In the genomic region with DNA sequence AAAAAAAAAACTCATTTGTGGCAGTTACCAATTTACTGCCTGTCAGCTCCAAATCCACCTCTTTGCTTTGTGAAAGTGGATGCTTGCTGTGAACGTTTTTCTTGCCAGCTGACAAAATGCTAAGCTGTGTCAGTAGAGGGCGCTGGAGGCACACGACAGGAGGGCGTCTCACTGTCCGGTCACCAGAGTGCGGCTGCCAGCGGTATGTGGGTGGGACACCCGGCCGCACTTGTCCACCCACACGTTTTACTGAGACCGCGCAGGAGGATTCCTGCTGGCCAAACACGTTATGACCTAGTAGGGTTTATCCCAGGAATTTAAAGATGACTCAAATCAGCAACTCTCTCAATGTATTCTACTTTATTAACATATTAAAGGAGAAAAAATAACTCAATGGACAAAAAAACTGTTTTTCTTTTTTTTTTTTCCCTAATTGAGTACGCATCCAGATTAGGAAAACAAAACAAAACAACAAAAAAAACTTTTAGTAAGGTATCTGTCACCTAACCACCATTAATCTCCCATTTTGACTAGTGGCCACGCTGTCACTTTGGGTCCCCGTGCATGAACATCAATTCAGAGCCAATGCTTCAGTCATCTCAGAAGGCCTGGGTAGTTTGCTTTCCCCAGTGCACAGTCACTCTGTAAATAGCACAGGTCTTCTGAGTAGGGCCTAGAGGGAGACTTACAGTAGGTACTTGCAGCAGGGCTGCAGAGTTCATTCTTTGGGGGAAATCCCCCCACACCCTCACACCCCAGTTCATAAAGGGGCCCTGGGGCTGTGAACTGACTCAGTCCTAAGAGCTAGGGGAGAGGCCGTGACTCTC, we compare ENCODE assay signal across 8 cellular contexts. TPM values are rescaled to one million over a fixed set of nuclear protein-coding genes. Genes with fewer than 3 reads are reported as not detected.
A peak's percentile ranks its signal among the peaks of the same experiment; 100 is the strongest.
DNase-seq lines count a peak whose midpoint lies in the region; ATAC-seq, FAIRE-seq and TF ChIP-seq lines count a peak whose summit lies in the region.

No MANE protein-coding gene starts in this region.

- H3K27ac ChIP-seq in colonic mucosa (no peak overlapping the region), HepG2 (ENCODE audit: extremely low read length, insufficient read depth, low read length) (no peak overlapping the region)

- no TSS peak for BruUV-seq in HepG2 (replicated peaks; lab: Mats Ljungman, UMichigan)

- no peak overlapping the region for H3K9ac ChIP-seq in colonic mucosa (ENCODE audit: low read depth in 2 of 2, low read length in 2 of 2)
- H3K9ac ChIP-seq in HepG2 (ENCODE audit: insufficient read depth, low read depth, low read length) = no peak overlapping the region

- no peak for TF ChIP-seq POLR2A in HepG2 (IDR thresholded peaks at IDR 0.05; ENCODE audit: insufficient read depth in 1 of 2, low read depth in 2 of 2, low read length in 2 of 2)

- peak overlapping the region; percentile 41 for H3K4me3 Mint-ChIP-seq in activated CD4-positive, alpha-beta T cell treated with anti-CD3 and anti-CD28 coated beads, Interleukin-2, amount 10 ng/mL, durations not matched to agents 24 days and 14 days

- H3K4me3 ChIP-seq in colonic mucosa = no peak overlapping the region
- no peak overlapping the region for H3K4me3 ChIP-seq in HepG2 (replicated peaks in 1 of 3; ENCODE audit: insufficient read depth in 1 of 3, low read depth in 2 of 3, low read length in 3 of 3)

- no peaks in the 10 kb centered on the region for H3K79me2 ChIP-seq in HepG2 (ENCODE audit: insufficient read depth, low read length)

- POLR2A ChIA-PET in HepG2 (lab: Yijun Ruan, JAX) = no interaction called here

- CTCF ChIA-PET in HepG2 (lab: Yijun Ruan, JAX; ENCODE audit: low intra/inter-chr PET ratio, low total read pairs) = interaction anchor here (1.0 to 2.1 kb wide), 3 partner anchors 36 to 174 kb away, joined by 3 to 29 read pairs (median 3); no protein-coding TSS in a partner anchor

- H3K9me3 ChIP-seq in colonic mucosa = no peaks in the 10 kb centered on the region
- H3K9me3 ChIP-seq in HepG2 (ENCODE audit: low read length) = no peaks in the 10 kb centered on the region

- ATAC-seq in HG03378 (IDR thresholded peaks at IDR 0.05; ENCODE audit: unreplicated experiment) = peak; percentile 86
- ATAC-seq in HepG2 = peak; percentile 100

- TF ChIP-seq EP300 in HepG2 (IDR thresholded peaks at IDR 0.05; ENCODE audit: low read depth in 2 of 2, low read length in 2 of 2) (no peak), HepG2 (CRISPR knock-in tag; IDR thresholded peaks at IDR 0.05; ENCODE audit: borderline replicate concordance) (no peak)

- H3K27me3 Mint-ChIP-seq in activated CD4-positive, alpha-beta T cell treated with anti-CD3 and anti-CD28 coated beads, Interleukin-2, amount 10 ng/mL, durations not matched to agents 24 days and 14 days = no peaks in the 10 kb centered on the region

- no peaks in the 10 kb centered on the region for H3K9me3 Mint-ChIP-seq in activated CD4-positive, alpha-beta T cell treated with anti-CD3 and anti-CD28 coated beads, Interleukin-2, amount 10 ng/mL, durations not matched to agents 24 days and 14 days

- TF ChIP-seq RAD21 in HepG2 (CRISPR knock-in tag; IDR thresholded peaks at IDR 0.05) = peak; percentile 91

- TF ChIP-seq CTCF in colonic mucosa (IDR thresholded peaks at IDR 0.05) (peak; percentile 77), HepG2 (CRISPR knock-in tag; IDR thresholded peaks at IDR 0.05) (peak; percentile 97)

- H3K4me1 ChIP-seq in colonic mucosa (peaks cover 6% of the 10 kb centered on the region), HepG2 (ENCODE audit: insufficient read depth, low read length) (no peaks in the 10 kb centered on the region)

- DNase-seq in CD1c-positive myeloid dendritic cell (ENCODE audit: extremely low spot score) = peak; percentile 92
- peak; percentile 59 for DNase-seq in GM19240 (ENCODE audit: insufficient read length, low spot score)
- DNase-seq in NCI-H524 (lab: John Stamatoyannopoulos, UW) = peak; percentile 42 to 85
- DNase-seq in activated CD4-positive, alpha-beta T cell treated with anti-CD3 and anti-CD28 coated beads, Interleukin-2, amount 10 ng/mL, durations not matched to agents 24 days and 14 days = peak; percentile 93
- peak; percentile 80 for DNase-seq in colonic mucosa
- peak; percentile 83 for DNase-seq in HepG2 (ENCODE audit: low spot score)
- peak; percentile 62 to 78 (median 74) for DNase-seq in stimulated activated CD4-positive, alpha-beta T cell treated with anti-CD3 and anti-CD28 coated beads, TNF-alpha, amount 100 ng/mL, for 24 hours (ENCODE audit: low read depth in 3 of 3)

- 11% methylated on average over 17 of the region's 17 CpGs for WGBS in HepG2 (ENCODE audit: low lambda C conversion rate)

- no peaks in the 10 kb centered on the region for H3K36me3 Mint-ChIP-seq in activated CD4-positive, alpha-beta T cell treated with anti-CD3 and anti-CD28 coated beads, Interleukin-2, amount 10 ng/mL, durations not matched to agents 24 days and 14 days (ENCODE audit: low read depth)

- H3K4me2 ChIP-seq in HepG2 (ENCODE audit: low read depth, low read length) = peak overlapping the region; percentile 49; the same call in 1 of the 2 replicates

- intact Hi-C loops in activated CD4-positive, alpha-beta T cell treated with anti-CD3 and anti-CD28 coated beads, Interleukin-2, amount 10 ng/mL, durations not matched to agents 24 days and 14 days (cut with micrococcal nuclease) = loop anchor here (1.0 to 2.0 kb wide), 8 partner anchors 16 to 174 kb away; a partner anchor contains a TSS
- intact Hi-C loops in colonic mucosa (cut with DNase I) (loop anchor here (2.0 kb wide), 1 partner anchor 37 kb away; no protein-coding TSS in a partner anchor), HepG2 (cut with micrococcal nuclease; ENCODE audit: unreplicated experiment) (loop anchor here (1.0 to 10.0 kb wide), 3 partner anchors 37 to 241 kb away; no protein-coding TSS in a partner anchor)

- no peak overlapping the region for H2AFZ ChIP-seq in HepG2 (ENCODE audit: low read length)

- peak overlapping the region; percentile 91 for H3K27ac Mint-ChIP-seq in activated CD4-positive, alpha-beta T cell treated with anti-CD3 and anti-CD28 coated beads, Interleukin-2, amount 10 ng/mL, durations not matched to agents 24 days and 14 days

- no peaks in the 10 kb centered on the region for H3K36me3 ChIP-seq in colonic mucosa
- no peaks in the 10 kb centered on the region for H3K36me3 ChIP-seq in HepG2 (replicated peaks in 1 of 2; ENCODE audit: control insufficient read depth in 1 of 2, insufficient read depth in 2 of 2, low read length in 2 of 2)

- FAIRE-seq in HepG2 (lab: Jason Lieb, UNC) = peak; percentile 81

- in situ Hi-C loops in HepG2 (cut with HindIII; ENCODE audit: extremely low pct_ligation_motif_present, low pct_unique_long_range_greater_than_20kb) = loop anchor here (5.0 kb wide), 1 partner anchor 36 kb away; no protein-coding TSS in a partner anchor

- peaks cover 21% of the 10 kb centered on the region for H3K4me1 Mint-ChIP-seq in activated CD4-positive, alpha-beta T cell treated with anti-CD3 and anti-CD28 coated beads, Interleukin-2, amount 10 ng/mL, durations not matched to agents 24 days and 14 days

- H3K27me3 ChIP-seq in colonic mucosa = no peaks in the 10 kb centered on the region
- no peaks in the 10 kb centered on the region for H3K27me3 ChIP-seq in HepG2 (ENCODE audit: control insufficient read depth in 1 of 2, insufficient read depth in 2 of 2, low read length in 2 of 2)

- H4K20me1 ChIP-seq in HepG2 (ENCODE audit: insufficient read depth, low read length) = no peaks in the 10 kb centered on the region

RNA-seq across cellular contexts. Expression of a gene that starts 43.8 kb away (rescaled TPM):
- total RNA-seq in activated CD4-positive, alpha-beta T cell treated with anti-CD3 and anti-CD28 coated beads, Interleukin-2, amount 10 ng/mL, durations not matched to agents 24 days and 14 days = 1,350 and 1,372 TPM in 2 replicates
- total RNA-seq in colonic mucosa (100 to 1,000 TPM; 758 to 777 TPM), HepG2 (2016; rRNA removed; fragmentation: Illumina TruSeq; extraction: Trizol) (1,582 and 1,828 TPM in 2 replicates)
- total RNA-seq in HepG2 (2016; cell fraction: cytosol; rRNA removed; fragmentation: Illumina TruSeq; extraction: Trizol; ENCODE audit: low read depth) = 1,696 and 1,837 TPM in 2 replicates
- 1,614 and 1,854 TPM in 2 replicates for total RNA-seq in HepG2 (2016; cell fraction: insoluble cytoplasmic fraction; rRNA removed; fragmentation: Illumina TruSeq; extraction: Trizol)
- 2,885 and 2,896 TPM in 2 replicates for total RNA-seq in HepG2 (2016; cell fraction: membrane; rRNA removed; fragmentation: Illumina TruSeq; extraction: Trizol)
- total RNA-seq in HepG2 (2016; cell fraction: nucleus; rRNA removed; fragmentation: Illumina TruSeq; extraction: Trizol) = 536 and 570 TPM in 2 replicates
- 821 and 1,001 TPM in 2 replicates for polyA plus RNA-seq in HepG2 (2011; rRNA removed)
- polyA plus RNA-seq in HepG2 (2011; cell fraction: cytosol; rRNA removed) = 439 and 690 TPM in 2 replicates
- polyA plus RNA-seq in HepG2 (2011; cell fraction: nucleus; rRNA removed) = 155 and 199 TPM in 2 replicates
- 2,415 and 2,431 TPM in 2 replicates for polyA plus RNA-seq in HepG2 (2012)
- polyA plus RNA-seq in HepG2 (2016; cell fraction: cytosol; fragmentation: Illumina TruSeq; extraction: Trizol; ENCODE audit: low read depth) = 1,871 and 1,975 TPM in 2 replicates
- polyA plus RNA-seq in HepG2 (2016; cell fraction: insoluble cytoplasmic fraction; fragmentation: Illumina TruSeq; extraction: Trizol; ENCODE audit: low read depth) = 1,486 and 1,548 TPM in 2 replicates
- polyA plus RNA-seq in HepG2 (2016; cell fraction: membrane; fragmentation: Illumina TruSeq; extraction: Trizol; ENCODE audit: low read depth) = 2,231 and 2,379 TPM in 2 replicates
- 898 and 917 TPM in 2 replicates for polyA plus RNA-seq in HepG2 (2016; cell fraction: nucleus; fragmentation: Illumina TruSeq; extraction: Trizol; ENCODE audit: insufficient read depth, low read depth)
- polyA minus RNA-seq in HepG2 (2011; rRNA and poly(A)+ RNA removed; ENCODE audit: low replicate concordance) = 39.0 and 111 TPM in 2 replicates
- polyA minus RNA-seq in HepG2 (2011; cell fraction: cytosol; rRNA and poly(A)+ RNA removed) = 190 and 222 TPM in 2 replicates
- 95.4 and 108 TPM in 2 replicates for polyA minus RNA-seq in HepG2 (2011; cell fraction: nucleus; rRNA and poly(A)+ RNA removed)

RNA-seq across cellular contexts. Expression of a gene that starts 53.8 kb away (rescaled TPM):
- total RNA-seq in activated CD4-positive, alpha-beta T cell treated with anti-CD3 and anti-CD28 coated beads, Interleukin-2, amount 10 ng/mL, durations not matched to agents 24 days and 14 days = 5.5 and 5.9 TPM in 2 replicates
- total RNA-seq in colonic mucosa (1 to 10 TPM; 5.0 to 5.9 TPM), HepG2 (2016; rRNA removed; fragmentation: Illumina TruSeq; extraction: Trizol) (1.1 and 1.2 TPM in 2 replicates)
- total RNA-seq in HepG2 (2016; cell fraction: cytosol; rRNA removed; fragmentation: Illumina TruSeq; extraction: Trizol; ENCODE audit: low read depth) = 1.1 and 1.4 TPM in 2 replicates
- 1.4 and 1.7 TPM in 2 replicates for total RNA-seq in HepG2 (2016; cell fraction: insoluble cytoplasmic fraction; rRNA removed; fragmentation: Illumina TruSeq; extraction: Trizol)
- 0.76 and 1.5 TPM in 2 replicates for total RNA-seq in HepG2 (2016; cell fraction: membrane; rRNA removed; fragmentation: Illumina TruSeq; extraction: Trizol)
- total RNA-seq in HepG2 (2016; cell fraction: nucleus; rRNA removed; fragmentation: Illumina TruSeq; extraction: Trizol) = 2.3 and 3.3 TPM in 2 replicates
- polyA plus RNA-seq in HepG2 (2011; rRNA removed) = 1.6 and 1.8 TPM in 2 replicates
- polyA plus RNA-seq in HepG2 (2011; cell fraction: cytosol; rRNA removed) = 1.2 TPM in 2 replicates
- polyA plus RNA-seq in HepG2 (2011; cell fraction: nucleus; rRNA removed) = 1.4 and 1.7 TPM in 2 replicates
- 0.71 and 1.1 TPM in 2 replicates for polyA plus RNA-seq in HepG2 (2012)
- 0.15 TPM in 1 of 2 replicates, not detected in the other for polyA plus RNA-seq in HepG2 (2016; cell fraction: cytosol; fragmentation: Illumina TruSeq; extraction: Trizol; ENCODE audit: low read depth)
- polyA plus RNA-seq in HepG2 (2016; cell fraction: insoluble cytoplasmic fraction; fragmentation: Illumina TruSeq; extraction: Trizol; ENCODE audit: low read depth) = 0.75 and 0.84 TPM in 2 replicates
- polyA plus RNA-seq in HepG2 (2016; cell fraction: membrane; fragmentation: Illumina TruSeq; extraction: Trizol; ENCODE audit: low read depth) = 0.14 and 0.26 TPM in 2 replicates
- polyA plus RNA-seq in HepG2 (2016; cell fraction: nucleus; fragmentation: Illumina TruSeq; extraction: Trizol; ENCODE audit: insufficient read depth, low read depth) = 1.8 and 2.3 TPM in 2 replicates
- 5.8 and 6.4 TPM in 2 replicates for polyA minus RNA-seq in HepG2 (2011; rRNA and poly(A)+ RNA removed; ENCODE audit: low replicate concordance)
- 1.8 and 2.3 TPM in 2 replicates for polyA minus RNA-seq in HepG2 (2011; cell fraction: cytosol; rRNA and poly(A)+ RNA removed)
- polyA minus RNA-seq in HepG2 (2011; cell fraction: nucleus; rRNA and poly(A)+ RNA removed) = 4.4 and 5.5 TPM in 2 replicates
